ENCODE assay signal across 34 cellular contexts in the genomic region with DNA sequence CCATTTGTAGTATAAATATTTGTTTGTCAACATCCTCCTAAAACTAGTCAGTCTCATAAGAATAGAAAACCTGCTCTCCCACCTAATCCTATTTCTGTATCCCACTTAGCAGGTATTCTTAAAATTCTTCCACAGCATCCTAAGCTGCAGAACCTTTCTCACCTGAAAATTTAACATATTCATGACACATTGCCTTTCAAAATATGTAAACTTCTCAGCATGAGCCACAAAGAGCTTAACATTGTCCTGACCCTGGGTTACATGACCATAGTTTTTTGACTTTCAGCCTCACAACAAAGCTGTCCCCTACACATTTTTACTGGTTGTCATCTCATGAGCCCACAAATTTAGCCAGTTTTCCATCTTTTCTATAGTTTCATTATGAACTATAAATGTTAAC.
"Had no signal": no experiment of that assay in that cellular context is flagged by ENCODE, and none has a peak within 500 bp of the region (broad histone marks: within the 10 kb centered on the region; RNA-seq: fewer than 3 reads in every experiment).

No MANE protein-coding gene starts in this region.

- H3K4me1 Mint-ChIP-seq: activated CD4-positive, alpha-beta memory T cell treated with anti-CD3 and anti-CD28 coated beads, Interleukin-2, amount 10 ng/mL, durations not matched to agents 7 days and 5 days; activated naive CD4-positive, alpha-beta T cell treated with anti-CD3 and anti-CD28 coated beads, Interleukin-2, amount 50 U/mL, for 24 hours; activated naive CD8-positive, alpha-beta T cell treated with anti-CD3 and anti-CD28 coated beads, Interleukin-2, amount 10 ng/mL, durations not matched to agents 7 days and 5 days; activated T-helper 17 cell treated with anti-CD3 and anti-CD28 coated beads, Interleukin-2, amount 50 U/mL, for 72 hours; central memory CD8-positive, alpha-beta T cell had no signal

- ATAC-seq: activated T-cell treated with anti-CD3 and anti-CD28 coated beads, Interleukin-2, amount 50 U/mL, for 72 hours; activated T-helper 17 cell treated with anti-CD3 and anti-CD28 coated beads, Interleukin-2, amount 50 U/mL, for 72 hours; PC-3 had no signal

- H3K4me1 ChIP-seq: Peyer's patch had no signal

- H3K4me3 ChIP-seq: ascending aorta, cardiac muscle cell, Peyer's patch had no signal

- H3K4me3 Mint-ChIP-seq: activated CD4-positive, alpha-beta memory T cell treated with anti-CD3 and anti-CD28 coated beads, Interleukin-2, amount 10 ng/mL, durations not matched to agents 7 days and 5 days; activated naive CD4-positive, alpha-beta T cell treated with anti-CD3 and anti-CD28 coated beads, Interleukin-2, amount 50 U/mL, for 24 hours; activated naive CD8-positive, alpha-beta T cell treated with anti-CD3 and anti-CD28 coated beads, Interleukin-2, amount 10 ng/mL, durations not matched to agents 7 days and 5 days; activated T-cell treated with anti-CD3 and anti-CD28 coated beads, Interleukin-2, amount 50 U/mL, for 72 hours; activated T-helper 17 cell treated with anti-CD3 and anti-CD28 coated beads, Interleukin-2, amount 50 U/mL, for 72 hours; central memory CD8-positive, alpha-beta T cell had no signal

- DNase-seq: activated CD4-positive, alpha-beta memory T cell treated with anti-CD3 and anti-CD28 coated beads, Interleukin-2, amount 10 ng/mL, durations not matched to agents 7 days and 5 days; activated CD4-positive, alpha-beta T cell treated with anti-CD3 and anti-CD28 coated beads for 1 hour; activated CD4-positive, alpha-beta T cell treated with anti-CD3 and anti-CD28 coated beads for 48 hours; activated CD4-positive, CD25-positive, alpha-beta regulatory T cell; activated effector memory CD4-positive, alpha-beta T cell treated with anti-CD3 and anti-CD28 coated beads, Interleukin-2, amount 50 U/mL, for 16 hours; activated naive CD4-positive, alpha-beta T cell treated with Interleukin-2 at 50 U/mL for 16 hours; activated naive CD8-positive, alpha-beta T cell treated with anti-CD3 and anti-CD28 coated beads, Interleukin-2, amount 10 ng/mL, durations not matched to agents 7 days and 5 days; activated T-cell treated with anti-CD3 and anti-CD28 coated beads, Interleukin-2, amount 50 U/mL, for 1 hour; activated T-cell treated with anti-CD3 and anti-CD28 coated beads, Interleukin-2, amount 50 U/mL, for 72 hours; amygdala; MM.1S; MV-4-11; NCI-H1092 treated with DMSO at 0.1 percent for 48 hours; NCI-H1417; NCI-H146; NCI-H187 treated with DMSO at 0.1 percent for 48 hours; NCI-H2081; NCI-H226; NCI-H446 treated with DMSO at 0.1 percent for 48 hours; NCI-H524; NCI-H69; PC-3; Peyer's patch; RPMI8226; SW 1271; T-helper 1 cell; T-helper 2 cell; T-helper 9 cell had no signal

- H3K27me3 ChIP-seq: ascending aorta, cardiac muscle cell, Peyer's patch had no signal

- H3K36me3 ChIP-seq: ascending aorta, cardiac muscle cell, Peyer's patch had no signal

- H3K27me3 Mint-ChIP-seq: activated CD4-positive, alpha-beta memory T cell treated with anti-CD3 and anti-CD28 coated beads, Interleukin-2, amount 10 ng/mL, durations not matched to agents 7 days and 5 days; activated naive CD4-positive, alpha-beta T cell treated with anti-CD3 and anti-CD28 coated beads, Interleukin-2, amount 50 U/mL, for 24 hours; activated naive CD8-positive, alpha-beta T cell treated with anti-CD3 and anti-CD28 coated beads, Interleukin-2, amount 10 ng/mL, durations not matched to agents 7 days and 5 days; central memory CD8-positive, alpha-beta T cell had no signal

- H3K27ac Mint-ChIP-seq: activated CD4-positive, alpha-beta memory T cell treated with anti-CD3 and anti-CD28 coated beads, Interleukin-2, amount 10 ng/mL, durations not matched to agents 7 days and 5 days; activated naive CD4-positive, alpha-beta T cell treated with anti-CD3 and anti-CD28 coated beads, Interleukin-2, amount 50 U/mL, for 24 hours; activated naive CD8-positive, alpha-beta T cell treated with anti-CD3 and anti-CD28 coated beads, Interleukin-2, amount 10 ng/mL, durations not matched to agents 7 days and 5 days; activated T-cell treated with anti-CD3 and anti-CD28 coated beads, Interleukin-2, amount 50 U/mL, for 72 hours; activated T-helper 17 cell treated with anti-CD3 and anti-CD28 coated beads, Interleukin-2, amount 50 U/mL, for 72 hours had no signal

- H3K36me3 Mint-ChIP-seq: activated naive CD4-positive, alpha-beta T cell treated with anti-CD3 and anti-CD28 coated beads, Interleukin-2, amount 50 U/mL, for 24 hours; activated naive CD8-positive, alpha-beta T cell treated with anti-CD3 and anti-CD28 coated beads, Interleukin-2, amount 10 ng/mL, durations not matched to agents 7 days and 5 days had no signal

- H3K9me3 Mint-ChIP-seq: activated naive CD4-positive, alpha-beta T cell treated with anti-CD3 and anti-CD28 coated beads, Interleukin-2, amount 50 U/mL, for 24 hours had no signal

- H3K27ac ChIP-seq: ascending aorta, cardiac muscle cell, Peyer's patch, VCaP had no signal

- H3K9me3 ChIP-seq: ascending aorta, Peyer's patch had no signal
